ENCODE assay signal across 8 cellular contexts in the genomic region with DNA sequence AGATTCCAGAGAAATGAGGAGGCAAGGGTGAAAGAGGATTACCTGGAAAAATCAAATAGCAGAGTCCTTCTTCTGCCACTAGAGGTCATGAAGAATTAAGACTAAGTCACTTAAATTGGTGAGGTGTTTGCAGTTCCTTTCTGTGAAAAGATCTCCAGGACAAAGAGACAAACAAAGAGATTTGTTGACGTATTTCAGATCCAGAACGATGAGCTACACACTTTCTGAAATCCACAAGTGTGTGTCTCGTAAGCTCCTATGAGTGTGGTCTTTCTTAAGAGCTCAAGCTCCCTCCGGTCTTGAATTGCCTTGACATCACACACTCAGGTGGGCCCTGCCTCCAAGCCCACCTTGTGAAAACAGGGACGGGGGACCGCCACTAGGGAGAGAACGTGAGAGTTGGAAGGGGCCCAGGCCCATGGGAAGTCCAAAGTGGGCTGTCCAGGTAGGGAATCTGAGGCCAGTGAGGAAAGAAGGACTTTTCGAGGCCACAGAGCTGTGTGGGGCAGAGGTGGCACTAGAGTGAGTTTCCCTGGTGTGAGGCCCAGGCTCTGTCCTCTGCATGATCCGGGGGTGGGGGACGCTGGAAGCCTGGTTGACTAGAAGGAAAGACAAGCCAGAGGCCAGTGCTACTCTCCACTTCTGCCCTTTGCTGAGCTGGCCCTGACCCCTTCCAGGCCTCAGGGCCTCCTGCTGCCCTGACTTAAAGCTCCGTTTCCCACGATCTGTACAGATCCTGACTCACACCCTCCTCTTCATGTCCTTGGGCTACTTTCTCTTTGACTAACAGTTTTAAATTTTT.
DNase-seq lines count a peak whose midpoint lies in the region; ATAC-seq, FAIRE-seq and TF ChIP-seq lines count a peak whose summit lies in the region.

No MANE protein-coding gene starts in this region.

- no peak overlapping the region for H3K4ac ChIP-seq in H9 (ENCODE audit: low read depth, low read length)

- ATAC-seq in HG03196 (IDR thresholded peaks at IDR 0.05; ENCODE audit: unreplicated experiment): no peak

- H3K9ac ChIP-seq in H9 (ENCODE audit: extremely low read depth, insufficient read length, low read length) (no peak overlapping the region), smooth muscle cell (ENCODE audit: low read depth) (no peak overlapping the region)

- no peaks in the 10 kb centered on the region for H3K9me3 Mint-ChIP-seq in H9

- no peaks in the 10 kb centered on the region for H3K9me2 ChIP-seq in hepatocyte (replicated peaks; ENCODE audit: insufficient read depth)

- H3T11ph ChIP-seq in H9 (ENCODE audit: low read length): no peak overlapping the region

- no peak overlapping the region for H2BK20ac ChIP-seq in H9 (ENCODE audit: low read depth, low read length, poor library complexity, severe bottlenecking)

- H3K4me2 ChIP-seq in H9 (ENCODE audit: insufficient read depth, insufficient read length, low read length): no peak overlapping the region
- H3K4me2 ChIP-seq in hepatocyte: no peak overlapping the region
- H3K4me2 ChIP-seq in smooth muscle cell: peak overlapping the region; percentile 31

- H3K27me3 Mint-ChIP-seq in H9 (ENCODE audit: low read depth): peaks cover 3% of the 10 kb centered on the region

- no peak overlapping the region for H3K14ac ChIP-seq in H9 (ENCODE audit: insufficient read depth, low read length)

- intact Hi-C loops in ascending aorta (cut with DNase I): loop anchor here (2.0 to 10.0 kb wide), 6 partner anchors 98 to 618 kb away; a partner anchor contains a TSS

- no peaks in the 10 kb centered on the region for H3F3A ChIP-seq in smooth muscle cell (ENCODE audit: low read depth)

- H2BK15ac ChIP-seq in H9 (ENCODE audit: low read depth, low read length): no peak overlapping the region

- H3K4me3 Mint-ChIP-seq in H9: no peak overlapping the region

- no peak overlapping the region for H3K27ac ChIP-seq in H9 (ENCODE audit: insufficient read length, low read depth, low read length)
- H3K27ac ChIP-seq in ascending aorta: no peak overlapping the region
- peak overlapping the region; percentile 81 for H3K27ac ChIP-seq in hepatocyte
- no peak overlapping the region for H3K27ac ChIP-seq in smooth muscle cell (ENCODE audit: low read depth)

- H3K27ac Mint-ChIP-seq in H9: peak overlapping the region in 1 of 3 experiments; percentile 85; a peak in 5 of 7 replicates

- H3K79me1 ChIP-seq in H9 (ENCODE audit: insufficient read depth, low read depth, low read length, poor library complexity, severe bottlenecking): no peaks in the 10 kb centered on the region

- no peaks in the 10 kb centered on the region for H3K36me3 ChIP-seq in ascending aorta
- H3K36me3 ChIP-seq in hepatocyte (replicated peaks; ENCODE audit: insufficient read depth, low read depth): no peaks in the 10 kb centered on the region
- no peaks in the 10 kb centered on the region for H3K36me3 ChIP-seq in smooth muscle cell (ENCODE audit: low read depth)

- DNase-seq in D721Med (ENCODE audit: insufficient read length, low spot score) (no peak), H9 (peak; percentile 39), NCI-H526 treated with DMSO at 0.1 percent for 48 hours (lab: John Stamatoyannopoulos, UW) (peak; percentile 87), ascending aorta (ENCODE audit: low spot score in 2 of 2) (no peak), hepatocyte (ENCODE audit: low spot score) (peak; percentile 53), smooth muscle cell (lab: John Stamatoyannopoulos, UW; ENCODE audit: unreplicated experiment) (no peak), NCI-H128 (lab: John Stamatoyannopoulos, UW; ENCODE audit: unreplicated experiment) (no peak)

- FAIRE-seq in D721Med (lab: Jason Lieb, UNC): no peak

- H2AK5ac ChIP-seq in H9 (ENCODE audit: insufficient read length, low read length): no peak overlapping the region

- no peak overlapping the region for H4K5ac ChIP-seq in H9 (ENCODE audit: insufficient read length, low read depth, low read length)

- H3K27me3 ChIP-seq in H9 (ENCODE audit: insufficient read depth, low read length): no peaks in the 10 kb centered on the region
- H3K27me3 ChIP-seq in ascending aorta: no peaks in the 10 kb centered on the region
- no peaks in the 10 kb centered on the region for H3K27me3 ChIP-seq in hepatocyte
- H3K27me3 ChIP-seq in smooth muscle cell (ENCODE audit: low read depth): peaks cover 3% of the 10 kb centered on the region

- WGBS in H9 (ENCODE audit: extremely low coverage, insufficient read length, low lambda C conversion rate): no CpG with 5 or more reads among the region's 12 CpGs
- 52% methylated on average over 12 of the region's 12 CpGs for WGBS in hepatocyte (ENCODE audit: low lambda C conversion rate, missing lambda C conversion rate)
- 47% methylated on average over 12 of the region's 12 CpGs for WGBS in smooth muscle cell (ENCODE audit: low lambda C conversion rate)

- no peak overlapping the region for H3K23ac ChIP-seq in H9 (ENCODE audit: insufficient read length, low read depth, low read length)

- H3K56ac ChIP-seq in H9 (ENCODE audit: insufficient read length, low read depth, low read length): no peak overlapping the region

- H3K4me1 Mint-ChIP-seq in H9: peaks cover 14 to 16% of the 10 kb centered on the region in 2 experiments

- no peak overlapping the region for H4K91ac ChIP-seq in H9 (ENCODE audit: insufficient read length, low read depth, low read length)

- H3K4me1 ChIP-seq in H9 (ENCODE audit: insufficient read depth, low read length) (no peaks in the 10 kb centered on the region; the same call in 1 of the 2 replicates), ascending aorta (peaks cover 0 to 4% of the 10 kb centered on the region in 2 donors), hepatocyte (ENCODE audit: insufficient read depth) (peaks cover 18% of the 10 kb centered on the region), smooth muscle cell (ENCODE audit: low read depth) (peaks cover 9% of the 10 kb centered on the region)

- H2BK12ac ChIP-seq in H9 (ENCODE audit: insufficient read length, low read depth, low read length): no peak overlapping the region

- H3K9me3 ChIP-seq in H9 (ENCODE audit: control insufficient read depth, low read depth, low read length) (no peaks in the 10 kb centered on the region), ascending aorta (no peaks in the 10 kb centered on the region), hepatocyte (ENCODE audit: low read depth) (no peaks in the 10 kb centered on the region), smooth muscle cell (replicated peaks; ENCODE audit: low read depth) (no peaks in the 10 kb centered on the region)

- no peaks in the 10 kb centered on the region for H3K23me2 ChIP-seq in H9 (ENCODE audit: insufficient read length, low read depth, low read length, poor library complexity, severe bottlenecking)

- H4K8ac ChIP-seq in H9 (replicated peaks; ENCODE audit: insufficient read length, low read depth, low read length): no peak overlapping the region

- H2AFZ ChIP-seq in H9 (ENCODE audit: low read length) (no peak overlapping the region), hepatocyte (no peak overlapping the region), smooth muscle cell (ENCODE audit: low read depth) (peak overlapping the region; percentile 64)

- H4K20me1 ChIP-seq in H9 (ENCODE audit: control insufficient read depth, insufficient read depth, insufficient read length) (no peaks in the 10 kb centered on the region), hepatocyte (ENCODE audit: insufficient read depth, poor library complexity, severe bottlenecking) (no peaks in the 10 kb centered on the region), smooth muscle cell (ENCODE audit: low read depth) (no peaks in the 10 kb centered on the region)

- no peak overlapping the region for H2BK5ac ChIP-seq in H9 (ENCODE audit: insufficient read length, low read length)

- no peak overlapping the region for H3K18ac ChIP-seq in H9 (ENCODE audit: insufficient read length, low read depth, low read length)

- peak; percentile 70 for TF ChIP-seq CTCF in D721Med (IDR thresholded peaks at IDR 0.05; ENCODE audit: insufficient read depth, missing control alignments)
- peak; percentile 75 for TF ChIP-seq CTCF in H9 (conservative IDR thresholded peaks at IDR 0.05)
- TF ChIP-seq CTCF in ascending aorta (IDR thresholded peaks at IDR 0.05): peak; percentile 44 to 70 (median 46)
- peak; percentile 63 for TF ChIP-seq CTCF in hepatocyte (IDR thresholded peaks at IDR 0.05; ENCODE audit: poor library complexity)
- TF ChIP-seq CTCF in smooth muscle cell (IDR thresholded peaks at IDR 0.05; ENCODE audit: borderline replicate concordance, insufficient read depth, poor library complexity, severe bottlenecking): peak; percentile 47

- H3K4me3 ChIP-seq in ascending aorta (no peak overlapping the region), hepatocyte (no peak overlapping the region), smooth muscle cell (no peak overlapping the region)

- no peak overlapping the region for H2BK120ac ChIP-seq in H9 (ENCODE audit: low read depth, low read length, poor library complexity, severe bottlenecking)

- H3K79me2 ChIP-seq in H9 (ENCODE audit: insufficient read depth, low read length) (0 out of 2 replicates have a peak, but pooled peaks cover 2% of the 10 kb centered on the region), hepatocyte (no peaks in the 10 kb centered on the region), smooth muscle cell (ENCODE audit: low read depth) (no peaks in the 10 kb centered on the region)

- no peaks in the 10 kb centered on the region for H3K36me3 Mint-ChIP-seq in H9 (ENCODE audit: insufficient read depth in 1 of 3, low read depth in 3 of 3)

Comparison
In these comparisons a context has a peak if more than half of its experiments do, and no peak if none do; other contexts are left out.
1. DNase-seq: peak in H9 (single experiment), NCI-H526 treated with DMSO at 0.1 percent for 48 hours (single experiment) and hepatocyte (single experiment); none in D721Med (single experiment), ascending aorta (0 of 2), smooth muscle cell (single experiment) and NCI-H128 (single experiment).
2. Peak in every context shown above with its lines, with median percentiles within 50 percentile points of each other: CTCF ChIP-seq.